Comparison of ENCODE assay signal across 8 cellular contexts in genomic region chr2:184210329-184210728, GRCh38.
"Had no signal": no experiment of that assay in that cellular context is flagged by ENCODE, and none has a peak within 500 bp of the region (broad histone marks: within the 10 kb centered on the region; RNA-seq: fewer than 3 reads in every experiment).

No MANE protein-coding gene starts in this region.

- DNase-seq: H9, HCEC 1CT, KBM-7 had no signal

- ATAC-seq: GM23338 had no signal

- FAIRE-seq: H1, H54, HTR-8/SVneo had no signal

- H2AFZ ChIP-seq: GM23338 had no signal

- H3K4me3 ChIP-seq: GM23338 had no signal

- H3K4me2 ChIP-seq: GM23338, KMS-11 had no signal

- H3K27ac ChIP-seq: KMS-11 had no signal

- H3K9ac ChIP-seq: KMS-11 had no signal
